Comparison of ENCODE assay signal across 1 cellular context in genomic region chr3:71858493-71859127, GRCh38.
TF ChIP-seq lines count a peak whose summit lies in the region.

No MANE protein-coding gene starts in this region.

TF ChIP-seq in K562, 482 proteins besides CTCF, POLR2A, EP300 and RAD21 (continued from another document):
- TF ChIP-seq U2AF2 (optimal IDR thresholded peaks at IDR 0.05; ENCODE audit: low read depth, low read length): no peak
